7 cellular contexts compared by ENCODE assay signal in genomic region chr2:218995972-218996644, GRCh38. TPM values are rescaled to one million over a fixed set of nuclear protein-coding genes. Genes with fewer than 3 reads are reported as not detected.
DNase-seq lines count a peak whose midpoint lies in the region; ATAC-seq and TF ChIP-seq lines count a peak whose summit lies in the region.

No MANE protein-coding gene starts in this region.

- H2AFZ ChIP-seq in IMR-90 (replicated peaks; ENCODE audit: low read length, poor library complexity): peak overlapping the region; percentile 91

- H3K18ac ChIP-seq in IMR-90 (ENCODE audit: low read depth, low read length): no peak overlapping the region

- H4K5ac ChIP-seq in IMR-90 (ENCODE audit: low read depth, low read length): no peak overlapping the region

- H2AK9ac ChIP-seq in IMR-90 (replicated peaks; ENCODE audit: low read depth, low read length, poor library complexity): no peak overlapping the region

- H2BK20ac ChIP-seq in IMR-90 (ENCODE audit: low read depth, low read length): no peak overlapping the region

- no peak overlapping the region for H3K4ac ChIP-seq in IMR-90 (ENCODE audit: low read depth, low read length)

- H3K27ac ChIP-seq in IMR-90 (ENCODE audit: insufficient read depth, low read length): no peak overlapping the region
- no peak overlapping the region for H3K27ac ChIP-seq in naive thymus-derived CD4-positive, alpha-beta T cell (ENCODE audit: low read depth, low read length)

- peak overlapping the region; percentile 93 for H3K4me2 ChIP-seq in IMR-90 (ENCODE audit: low read depth, low read length)

- no peak overlapping the region for H3K23ac ChIP-seq in IMR-90 (ENCODE audit: low read depth, low read length)

- 0% methylated on average over 6 of the region's 42 CpGs; no CpG with 5 or more reads in 1 of the 2 experiments for WGBS in IMR-90 (ENCODE audit: extremely low coverage in 2 of 2, insufficient read length in 1 of 2), 2 experiments

- peak overlapping the region; percentile 39 for H3K4me3 ChIP-seq in IMR-90 (ENCODE audit: insufficient read depth, low read depth, low read length)
- no peak overlapping the region for H3K4me3 ChIP-seq in naive thymus-derived CD4-positive, alpha-beta T cell (ENCODE audit: low read length)

- dilution Hi-C loops in IMR-90 (cut with HindIII; ENCODE audit: low sequenced_read_pairs, unreplicated experiment): no loop called here

- no peak overlapping the region for H3K56ac ChIP-seq in IMR-90 (ENCODE audit: extremely low read depth, insufficient read depth, low read length)

- peaks cover 77% of the 10 kb centered on the region for H3K27me3 Mint-ChIP-seq in activated T-cell treated with anti-CD3 and anti-CD28 coated beads, Interleukin-2, amount 50 U/mL, for 4 hours (ENCODE audit: low read depth)
- H3K27me3 Mint-ChIP-seq in naive thymus-derived CD4-positive, alpha-beta T cell: peaks cover 57 to 88% (median 65%) of the 10 kb centered on the region in 5 donors

- H3K9me3 ChIP-seq in IMR-90 (ENCODE audit: control insufficient read depth, insufficient read depth, low read length): no peaks in the 10 kb centered on the region
- H3K9me3 ChIP-seq in naive thymus-derived CD4-positive, alpha-beta T cell (ENCODE audit: control insufficient read depth in 2 of 3, low read length in 3 of 3): no peaks in the 10 kb centered on the region

- no peak overlapping the region for H2BK120ac ChIP-seq in IMR-90 (ENCODE audit: low read depth, low read length)

- H3K27me3 ChIP-seq in IMR-90 (ENCODE audit: control insufficient read depth, insufficient read depth, low read length): peaks cover 85% of the 10 kb centered on the region
- peaks cover 5 to 33% of the 10 kb centered on the region in 2 donors for H3K27me3 ChIP-seq in naive thymus-derived CD4-positive, alpha-beta T cell (ENCODE audit: control insufficient read depth in 2 of 2, insufficient read depth in 2 of 2, low read length in 2 of 2)

- intact Hi-C loops in IMR-90 (cut with micrococcal nuclease): loop anchor here (1.0 kb wide), 2 partner anchors 33 to 159 kb away; no protein-coding TSS in a partner anchor
- intact Hi-C loops in naive thymus-derived CD4-positive, alpha-beta T cell (cut with micrococcal nuclease): loop anchor here (1.0 to 5.0 kb wide), 5 partner anchors 15 to 159 kb away; no protein-coding TSS in a partner anchor

- no peak overlapping the region for H4K91ac ChIP-seq in IMR-90 (ENCODE audit: insufficient read depth, low read depth, low read length)

- peak overlapping the region; percentile 29 for H3K4me3 Mint-ChIP-seq in activated T-cell treated with anti-CD3 and anti-CD28 coated beads, Interleukin-2, amount 50 U/mL, for 4 hours
- peak overlapping the region in 6 of 10 donors; percentile 29 to 66 (median 45) for H3K4me3 Mint-ChIP-seq in naive thymus-derived CD4-positive, alpha-beta T cell

- H3K36me3 ChIP-seq in IMR-90 (ENCODE audit: control insufficient read depth, insufficient read depth, low read length): no peaks in the 10 kb centered on the region
- H3K36me3 ChIP-seq in naive thymus-derived CD4-positive, alpha-beta T cell (ENCODE audit: control insufficient read depth in 2 of 3, insufficient read depth in 3 of 3, low read length in 3 of 3): no peaks in the 10 kb centered on the region

- H3K79me1 ChIP-seq in IMR-90 (ENCODE audit: low read depth in 1 of 2, low read length in 2 of 2): no peaks in the 10 kb centered on the region

- H3K9me1 ChIP-seq in IMR-90 (ENCODE audit: insufficient read depth, low read length): peaks cover 3% of the 10 kb centered on the region; the same call in 1 of the 2 replicates

- TF ChIP-seq RAD21 in IMR-90 (IDR thresholded peaks at IDR 0.05; ENCODE audit: low read length): peak; percentile 75

- H3K9me3 Mint-ChIP-seq in activated T-cell treated with anti-CD3 and anti-CD28 coated beads, Interleukin-2, amount 50 U/mL, for 4 hours: no peaks in the 10 kb centered on the region
- H3K9me3 Mint-ChIP-seq in naive thymus-derived CD4-positive, alpha-beta T cell: peaks cover 0 to 1% (median 0%) of the 10 kb centered on the region in 11 donors

- peak overlapping the region; percentile 35; the same call in 1 of the 2 replicates for H3K9ac ChIP-seq in IMR-90 (ENCODE audit: low read depth, low read length)

- in situ Hi-C loops in IMR-90 (cut with MboI; ENCODE audit: low sequenced_read_pairs): no loop called here

- H3K36me3 Mint-ChIP-seq in activated T-cell treated with anti-CD3 and anti-CD28 coated beads, Interleukin-2, amount 50 U/mL, for 4 hours (ENCODE audit: insufficient read depth): no peaks in the 10 kb centered on the region
- no peaks in the 10 kb centered on the region for H3K36me3 Mint-ChIP-seq in naive thymus-derived CD4-positive, alpha-beta T cell

- CTCF ChIA-PET in IMR-90 (lab: Yijun Ruan, JAX): interaction anchor here (0.6 to 1.5 kb wide), 7 partner anchors 13 to 1830 kb away, joined by 3 read pairs; no protein-coding TSS in a partner anchor
- CTCF ChIA-PET in naive thymus-derived CD4-positive, alpha-beta T cell (lab: Charles Lee): interaction anchor here (0.9 to 1.1 kb wide), 5 partner anchors 14 to 159 kb away, joined by 3 read pairs; no protein-coding TSS in a partner anchor

- no peaks in the 10 kb centered on the region; the same call in 1 of the 2 replicates for H4K20me1 ChIP-seq in IMR-90 (ENCODE audit: insufficient read depth, low read length)

- POLR2A ChIA-PET in IMR-90 (lab: Charles Lee; ENCODE audit: unreplicated experiment): no interaction called here
- POLR2A ChIA-PET in naive thymus-derived CD4-positive, alpha-beta T cell (lab: Charles Lee): no interaction called here

- 0 out of 2 replicates have a peak, but pooled peaks have one; percentile 64 for TF ChIP-seq POLR2A in IMR-90 (IDR thresholded peaks at IDR 0.05; ENCODE audit: low read depth, low read length)

- H3K4me1 ChIP-seq in IMR-90 (ENCODE audit: control insufficient read depth, insufficient read depth, low read length): no peaks in the 10 kb centered on the region; the same call in 1 of the 2 replicates
- H3K4me1 ChIP-seq in naive thymus-derived CD4-positive, alpha-beta T cell (ENCODE audit: control insufficient read depth in 2 of 2, insufficient read depth in 2 of 2, low read length in 2 of 2): peaks cover 0 to 7% of the 10 kb centered on the region in 2 donors

- no peak overlapping the region for H2BK5ac ChIP-seq in IMR-90 (ENCODE audit: low read depth, low read length, poor library complexity, severe bottlenecking)

- H3K4me1 Mint-ChIP-seq in activated T-cell treated with anti-CD3 and anti-CD28 coated beads, Interleukin-2, amount 50 U/mL, for 4 hours (ENCODE audit: low read depth): peaks cover 8% of the 10 kb centered on the region
- H3K4me1 Mint-ChIP-seq in naive thymus-derived CD4-positive, alpha-beta T cell: peaks cover 0 to 15% (median 7%) of the 10 kb centered on the region in 7 donors

- H3K14ac ChIP-seq in IMR-90 (replicated peaks; ENCODE audit: low read depth, low read length): no peak overlapping the region

- 0 out of 4 replicates have a peak overlapping the region, but pooled peaks of 1 of the 2 experiments have one; percentile 51 for H4K8ac ChIP-seq in IMR-90 (ENCODE audit: low read depth in 2 of 2, low read length in 2 of 2)

- no peak overlapping the region for H2BK15ac ChIP-seq in IMR-90 (ENCODE audit: low read depth, low read length)

- DNase-seq in IMR-90 (peak; percentile 77), OCI-M1 (lab: John Stamatoyannopoulos, UW) (peak; percentile 92), fibroblast of gingiva (ENCODE audit: low read depth) (peak; percentile 73)
- peak; percentile 74 for DNase-seq in activated T-cell treated with anti-CD3 and anti-CD28 coated beads, Interleukin-2, amount 50 U/mL, for 4 hours
- peak; percentile 38 to 85 (median 63) for DNase-seq in naive thymus-derived CD4-positive, alpha-beta T cell
- DNase-seq in stimulated activated CD8-positive, alpha-beta memory T cell treated with anti-CD3 and anti-CD28 coated beads, Interleukin-7, amount 100 ng/mL, for 48 hours (ENCODE audit: extremely low read depth in 1 of 2, low read depth in 1 of 2): peak; percentile 56 to 57

- ATAC-seq in GM18498 (IDR thresholded peaks at IDR 0.05; ENCODE audit: unreplicated experiment): peak; percentile 74
- peak; percentile 92 for ATAC-seq in IMR-90 (ENCODE audit: low read depth)
- ATAC-seq in activated T-cell treated with anti-CD3 and anti-CD28 coated beads, Interleukin-2, amount 50 U/mL, for 4 hours: peak; percentile 64 to 73
- peak; percentile 90 for ATAC-seq in naive thymus-derived CD4-positive, alpha-beta T cell

- TF ChIP-seq CTCF in IMR-90 (conservative IDR thresholded peaks at IDR 0.05; ENCODE audit: low read depth, low read length): peak; percentile 85

- H3K27ac Mint-ChIP-seq in naive thymus-derived CD4-positive, alpha-beta T cell: no peak overlapping the region

- BruUV-seq in IMR-90 (replicated peaks; lab: Mats Ljungman, UMichigan): no TSS peak

- no peak overlapping the region for H2AK5ac ChIP-seq in IMR-90 (ENCODE audit: low read depth, low read length)

RNA-seq across cellular contexts. Expression of gene CRYBA2, which starts 2.9 kb away (rescaled TPM):
- total RNA-seq in IMR-90 (2012; rRNA removed): not detected in 2 replicates
- polyA plus RNA-seq in IMR-90 (2012; rRNA removed): not detected in 2 replicates
- not detected in 2 replicates for polyA plus RNA-seq in IMR-90 (2012; cell fraction: cytosol; rRNA removed)
- not detected in 2 replicates for polyA plus RNA-seq in IMR-90 (2012; cell fraction: nucleus; rRNA removed; ENCODE audit: low replicate concordance)
- total RNA-seq in activated T-cell treated with anti-CD3 and anti-CD28 coated beads, Interleukin-2, amount 50 U/mL, for 4 hours: not detected
- not detected for total RNA-seq in naive thymus-derived CD4-positive, alpha-beta T cell
- not detected for polyA plus RNA-seq in naive thymus-derived CD4-positive, alpha-beta T cell

RNA-seq across cellular contexts. Expression of gene FEV, which starts 11.1 kb away (rescaled TPM):
- not detected in 2 replicates for total RNA-seq in IMR-90 (2012; rRNA removed)
- polyA plus RNA-seq in IMR-90 (2012; rRNA removed): not detected in 2 replicates
- polyA plus RNA-seq in IMR-90 (2012; cell fraction: cytosol; rRNA removed): not detected in 2 replicates
- polyA plus RNA-seq in IMR-90 (2012; cell fraction: nucleus; rRNA removed; ENCODE audit: low replicate concordance): not detected in 2 replicates
- not detected for total RNA-seq in activated T-cell treated with anti-CD3 and anti-CD28 coated beads, Interleukin-2, amount 50 U/mL, for 4 hours
- not detected for total RNA-seq in naive thymus-derived CD4-positive, alpha-beta T cell
- polyA plus RNA-seq in naive thymus-derived CD4-positive, alpha-beta T cell: not detected

RNA-seq across cellular contexts. Expression of gene CDK5R2, which starts 36.6 kb away (rescaled TPM):
- not detected in 2 replicates for total RNA-seq in IMR-90 (2012; rRNA removed)
- not detected in 2 replicates for polyA plus RNA-seq in IMR-90 (2012; rRNA removed)
- 0.09 and 0.21 TPM in 2 replicates for polyA plus RNA-seq in IMR-90 (2012; cell fraction: cytosol; rRNA removed)
- 0.03 and 0.07 TPM in 2 replicates for polyA plus RNA-seq in IMR-90 (2012; cell fraction: nucleus; rRNA removed; ENCODE audit: low replicate concordance)
- total RNA-seq in activated T-cell treated with anti-CD3 and anti-CD28 coated beads, Interleukin-2, amount 50 U/mL, for 4 hours: not detected
- not detected for total RNA-seq in naive thymus-derived CD4-positive, alpha-beta T cell
- not detected for polyA plus RNA-seq in naive thymus-derived CD4-positive, alpha-beta T cell

RNA-seq across cellular contexts. Expression of gene CFAP65, which starts 45.2 kb away (rescaled TPM):
- not detected in 2 replicates for total RNA-seq in IMR-90 (2012; rRNA removed)
- polyA plus RNA-seq in IMR-90 (2012; rRNA removed): not detected in 2 replicates
- polyA plus RNA-seq in IMR-90 (2012; cell fraction: cytosol; rRNA removed): not detected in 2 replicates
- 0.01 TPM in 1 of 2 replicates, not detected in the other for polyA plus RNA-seq in IMR-90 (2012; cell fraction: nucleus; rRNA removed; ENCODE audit: low replicate concordance)
- total RNA-seq in activated T-cell treated with anti-CD3 and anti-CD28 coated beads, Interleukin-2, amount 50 U/mL, for 4 hours: not detected
- not detected for total RNA-seq in naive thymus-derived CD4-positive, alpha-beta T cell
- not detected for polyA plus RNA-seq in naive thymus-derived CD4-positive, alpha-beta T cell
